ENCODE assay signal across 21 cellular contexts in genomic region chr2:218075975-218076811, GRCh38. TPM values are rescaled to one million over a fixed set of nuclear protein-coding genes. Genes with fewer than 3 reads are reported as not detected.
DNase-seq lines count a peak whose midpoint lies in the region; ATAC-seq, FAIRE-seq and TF ChIP-seq lines count a peak whose summit lies in the region.
"Had no signal": no experiment of that assay in that cellular context is flagged by ENCODE, and none has a peak within 500 bp of the region (broad histone marks: within the 10 kb centered on the region; RNA-seq: fewer than 3 reads in every experiment).

No MANE protein-coding gene starts in this region.

- CTCF ChIA-PET in GM12878 (lab: Yijun Ruan, JAX) = interaction anchor here (1.4 kb wide), 1 partner anchor 63 kb away, joined by 4 read pairs; no protein-coding TSS in a partner anchor

- peaks cover 16% of the 10 kb centered on the region for H3K4me1 ChIP-seq in GM12878 (ENCODE audit: control insufficient read depth, insufficient read depth, low read length)

- H3K27me3 ChIP-seq in H7 (ENCODE audit: control insufficient read depth, insufficient read depth, low read length) = no peaks in the 10 kb centered on the region
- no peaks in the 10 kb centered on the region for H3K27me3 ChIP-seq in GM12878 (replicated peaks in 1 of 2; ENCODE audit: control insufficient read depth in 2 of 2, insufficient read depth in 2 of 2, low read length in 1 of 2)
- H3K27me3 ChIP-seq: BLaER1 treated with 17β-estradiol and CSF1 and Interleukin-3, amounts not matched to agents 10 nM and 100 nM had no signal

- no peaks in the 10 kb centered on the region for H4K20me1 ChIP-seq in GM12878 (ENCODE audit: control insufficient read depth, insufficient read depth)
- H4K20me1 ChIP-seq: BLaER1 treated with 17β-estradiol and CSF1 and Interleukin-3, amounts not matched to agents 10 nM and 100 nM had no signal

- no peak overlapping the region for H3K9ac ChIP-seq in GM12878 (ENCODE audit: control insufficient read depth, insufficient read depth, low read length)
- H3K9ac ChIP-seq: BLaER1 treated with 17β-estradiol and CSF1 and Interleukin-3, amounts not matched to agents 10 nM and 100 nM had no signal

- H3K4me2 ChIP-seq in GM12878 (ENCODE audit: control insufficient read depth, insufficient read depth) = no peak overlapping the region
- H3K4me2 ChIP-seq: BLaER1 treated with 17β-estradiol and CSF1 and Interleukin-3, amounts not matched to agents 10 nM and 100 nM had no signal

- no TSS peak for BruUV-seq in GM12878 (replicated peaks; lab: Mats Ljungman, UMichigan)

- RAD21 ChIA-PET in GM12878 (lab: Charles Lee; ENCODE audit: unreplicated experiment) = no interaction called here

- peak; percentile 44 for DNase-seq in DMS53 (lab: John Stamatoyannopoulos, UW)
- no peak for DNase-seq in DMS53 treated with DMSO at 0.1 percent for 48 hours (lab: John Stamatoyannopoulos, UW; ENCODE audit: unreplicated experiment)
- peak; percentile 69 for DNase-seq in H7
- no peak for DNase-seq in GM12878 (ENCODE audit: low read depth, low spot score)
- DNase-seq in iPS-NIHi7 (ENCODE audit: extremely low spot score) = peak; percentile 49
- DNase-seq in Ammon's horn (ENCODE audit: low spot score) = no peak
- DNase-seq: 8988T, DMS153, HCEC 1CT, Kasumi-1, NCI-H146, NCI-H2081 treated with DMSO at 0.1 percent for 48 hours, NCI-H446, NCI-H774, SIG-M5, T-helper 2 cell had no signal

- in situ Hi-C loops in GM12878 (cut with MboI) = no loop called here

- POLR2A ChIA-PET in GM12878 (lab: Charles Lee) = no interaction called here

- H3K36me3 ChIP-seq in H7 (replicated peaks; ENCODE audit: control insufficient read depth, insufficient read depth, low read length) (no peaks in the 10 kb centered on the region), GM12878 (ENCODE audit: control insufficient read depth in 2 of 2, insufficient read depth in 2 of 2, low read length in 1 of 2) (no peaks in the 10 kb centered on the region)
- H3K36me3 ChIP-seq: BLaER1 treated with 17β-estradiol and CSF1 and Interleukin-3, amounts not matched to agents 10 nM and 100 nM had no signal

- no peak overlapping the region for H3K4me3 ChIP-seq in H7 (ENCODE audit: insufficient read depth, low read depth, low read length)
- no peak overlapping the region for H3K4me3 ChIP-seq in GM12878
- H3K4me3 ChIP-seq: BLaER1 treated with 17β-estradiol and CSF1 and Interleukin-3, amounts not matched to agents 10 nM and 100 nM had no signal

- no peak overlapping the region for H3K27ac ChIP-seq in GM12878 (ENCODE audit: control insufficient read depth, insufficient read depth)
- H3K27ac ChIP-seq: BLaER1 treated with 17β-estradiol and CSF1 and Interleukin-3, amounts not matched to agents 10 nM and 100 nM had no signal

- ATAC-seq in GM12878 = no peak
- ATAC-seq in HG02763 (IDR thresholded peaks at IDR 0.05; ENCODE audit: unreplicated experiment) = no peak
- no peak for ATAC-seq in HG03342 (IDR thresholded peaks at IDR 0.05; ENCODE audit: unreplicated experiment)

- no peak for TF ChIP-seq EP300 in GM12878 (IDR thresholded peaks at IDR 0.05; ENCODE audit: borderline replicate concordance in 1 of 2, control insufficient read depth in 1 of 2, low read depth in 2 of 2, low read length in 2 of 2)

- TF ChIP-seq RAD21 in GM12878 (IDR thresholded peaks at IDR 0.05; ENCODE audit: insufficient read depth, low read depth, low read length) = no peak

- WGBS in GM12878 (ENCODE audit: insufficient coverage, insufficient replicate concordance, low lambda C conversion rate, missing lambda C conversion rate) = 38% methylated on average over 10 of the region's 10 CpGs

- TF ChIP-seq POLR2A in GM12878 (IDR thresholded peaks at IDR 0.05; ENCODE audit: low read depth, low read length) = no peak

- no peaks in the 10 kb centered on the region for H3K79me2 ChIP-seq in GM12878 (ENCODE audit: control insufficient read depth, insufficient read depth, low read length)

- intact Hi-C loops in GM12878 (cut with micrococcal nuclease; ENCODE audit: unreplicated experiment) = no loop called here

- FAIRE-seq in GM12878 (lab: Jason Lieb, UNC) = no peak
- FAIRE-seq: GM18507 had no signal

- TF ChIP-seq CTCF in GM12878 (IDR thresholded peaks at IDR 0.05 in 2 of 3, conservative IDR thresholded peaks at IDR 0.05 in 1 of 3; ENCODE audit: control insufficient read depth in 2 of 3, extremely low read depth in 1 of 3, insufficient read depth in 1 of 3, low read depth in 3 of 3, low read length in 3 of 3) = no peak

- no peak overlapping the region for H2AFZ ChIP-seq in GM12878 (ENCODE audit: control insufficient read depth, low read depth, low read length)

- SMC1A ChIA-PET in GM12878 (lab: Charles Lee; ENCODE audit: uncharacterized antibody, unreplicated experiment) = no interaction called here

- no peaks in the 10 kb centered on the region for H3K9me3 ChIP-seq in GM12878 (replicated peaks; ENCODE audit: control insufficient read depth, insufficient read depth, low read length)
- H3K9me3 ChIP-seq: BLaER1 treated with 17β-estradiol and CSF1 and Interleukin-3, amounts not matched to agents 10 nM and 100 nM had no signal

TF ChIP-seq in GM12878, 131 proteins besides CTCF, POLR2A, EP300 and RAD21:
- TF ChIP-seq EGR1 (IDR thresholded peaks at IDR 0.05; ENCODE audit: borderline replicate concordance in 1 of 2, low read depth in 2 of 2, low read length in 2 of 2) (no peak), ATF2 (IDR thresholded peaks at IDR 0.05; ENCODE audit: low read length) (no peak), PKNOX1 (IDR thresholded peaks at IDR 0.05) (0 out of 2 replicates have a peak, but pooled peaks have one; percentile 8)

RNA-seq across cellular contexts. Expression of gene RUFY4, which starts 7.1 kb away (rescaled TPM):
- total RNA-seq in H7 (2014; rRNA removed; shearing (Covaris generic)) = not detected in 2 replicates
- 2.5 and 4.4 TPM in 2 replicates for total RNA-seq in GM12878 (2013; cell fraction: nucleolus; rRNA removed)
- total RNA-seq in GM12878 (2014; rRNA removed) (0.65 and 1.2 TPM in 2 replicates), GM12878 (2014; rRNA removed; fragmentation: Illumina TruSeq; extraction: Trizol) (1.3 and 1.6 TPM in 2 replicates), GM12878 (2021) (1.5 and 2.7 TPM in 2 replicates)
- polyA plus RNA-seq in GM12878 (2011; ENCODE audit: low read depth) = 3.5 TPM
- polyA plus RNA-seq in GM12878 (2011; rRNA removed) (0.29 and 0.90 TPM in 2 replicates), GM12878 (2014; fragmentation: Illumina TruSeq; extraction: Trizol) (0.91 and 0.92 TPM in 2 replicates), GM12878 (2014; fragmentation: Nextera tagmentation; extraction: Ambion mirVana) (under 1 TPM; 0.05 to 0.14 TPM), GM12878 (2014; rRNA removed) (1.6 and 2.7 TPM in 2 replicates), GM12878 (2016; fragmentation: Nextera tagmentation; extraction: Ambion mirVana) (under 1 TPM; 0.23 to 0.32 TPM)
- 0.51 and 0.60 TPM in 2 replicates for polyA plus RNA-seq in GM12878 (2011; cell fraction: cytosol; rRNA removed)
- polyA plus RNA-seq in GM12878 (2011; cell fraction: nucleus; rRNA removed) = 4.8 and 6.8 TPM in 2 replicates
- polyA plus RNA-seq in GM12878 (2012) = 3.5 and 4.3 TPM in 2 replicates
- 0.44 and 2.4 TPM in 2 replicates for polyA minus RNA-seq in GM12878 (2011; rRNA and poly(A)+ RNA removed)
- polyA minus RNA-seq in GM12878 (2011; cell fraction: cytosol; rRNA and poly(A)+ RNA removed) = not detected in 2 replicates
- 1.2 and 4.2 TPM in 2 replicates for polyA minus RNA-seq in GM12878 (2011; cell fraction: nucleus; rRNA and poly(A)+ RNA removed)
- total RNA-seq: RPMI7951 had no signal

RNA-seq across cellular contexts. Expression of gene CXCR2, which starts 49.6 kb away (rescaled TPM):
- total RNA-seq in H7 (2014; rRNA removed; shearing (Covaris generic)) = not detected in 2 replicates
- not detected in 2 replicates for total RNA-seq in GM12878 (2013; cell fraction: nucleolus; rRNA removed)
- total RNA-seq in GM12878 (2014; rRNA removed) (0.06 and 0.11 TPM in 2 replicates), GM12878 (2014; rRNA removed; fragmentation: Illumina TruSeq; extraction: Trizol) (0.09 TPM in 1 of 2 replicates, not detected in the other), GM12878 (2021) (0.36 TPM in 1 of 2 replicates, not detected in the other)
- polyA plus RNA-seq in GM12878 (2011; ENCODE audit: low read depth) = 0.10 TPM
- polyA plus RNA-seq in GM12878 (2011; rRNA removed) (0.07 and 0.12 TPM in 2 replicates), GM12878 (2014; fragmentation: Illumina TruSeq; extraction: Trizol) (0.21 TPM in 1 of 2 replicates, not detected in the other), GM12878 (2014; fragmentation: Nextera tagmentation; extraction: Ambion mirVana) (under 1 TPM; 0.04 to 0.27 TPM), GM12878 (2014; rRNA removed) (0.08 and 0.31 TPM in 2 replicates), GM12878 (2016; fragmentation: Nextera tagmentation; extraction: Ambion mirVana) (under 1 TPM; 0.09 to 0.62 TPM)
- 0.20 and 0.24 TPM in 2 replicates for polyA plus RNA-seq in GM12878 (2011; cell fraction: cytosol; rRNA removed)
- 0.15 TPM in 1 of 2 replicates, not detected in the other for polyA plus RNA-seq in GM12878 (2011; cell fraction: nucleus; rRNA removed)
- polyA plus RNA-seq in GM12878 (2012) = 0.07 and 0.48 TPM in 2 replicates
- 0.52 and 0.80 TPM in 2 replicates for polyA minus RNA-seq in GM12878 (2011; rRNA and poly(A)+ RNA removed)
- not detected in 2 replicates for polyA minus RNA-seq in GM12878 (2011; cell fraction: cytosol; rRNA and poly(A)+ RNA removed)
- polyA minus RNA-seq in GM12878 (2011; cell fraction: nucleus; rRNA and poly(A)+ RNA removed) = 0.48 TPM in 1 of 2 replicates, not detected in the other
- total RNA-seq: RPMI7951 had no signal

Comparison
In these comparisons a context has a peak if more than half of its experiments do, and no peak if none do; other contexts are left out.
1. DNase-seq: peak in DMS53 (single experiment), H7 (single experiment) and iPS-NIHi7 (single experiment); none in DMS53 treated with DMSO at 0.1 percent for 48 hours (single experiment), GM12878 (single experiment) and Ammon's horn (single experiment).